In genomic region chr7:21430575-21430954, GRCh38 we compare ENCODE assay signal across 11 cellular contexts. TPM values are rescaled to one million over a fixed set of nuclear protein-coding genes. Genes with fewer than 3 reads are reported as not detected.
DNase-seq lines count a peak whose midpoint lies in the region; ATAC-seq, FAIRE-seq and TF ChIP-seq lines count a peak whose summit lies in the region.
"Had no signal": no experiment of that assay in that cellular context is flagged by ENCODE, and none has a peak within 500 bp of the region (broad histone marks: within the 10 kb centered on the region; RNA-seq: fewer than 3 reads in every experiment).

No MANE protein-coding gene starts in this region.

- H3K4me2 ChIP-seq in BLaER1 (peak overlapping the region; percentile 81), DND-41 (ENCODE audit: insufficient read depth, low read length) (peak overlapping the region; percentile 77)

- no peak overlapping the region for H3K9ac ChIP-seq in BLaER1
- H3K9ac ChIP-seq in DND-41 (ENCODE audit: low read depth, low read length), result no peak overlapping the region
- no peak overlapping the region for H3K9ac ChIP-seq in kidney (ENCODE audit: low read length in 2 of 2)

- CTCF ChIA-PET in activated B cell treated with CpG ODN at 0.5 μM for 24 hours (lab: Charles Lee), result interaction anchor here (1.6 to 1.8 kb wide), 2 partner anchors 168 to 173 kb away, joined by 5 to 6 read pairs; no protein-coding TSS in a partner anchor

- H3K27ac ChIP-seq in BLaER1, result no peak overlapping the region
- H3K27ac ChIP-seq in DND-41 (ENCODE audit: low read length), result no peak overlapping the region
- H3K27ac ChIP-seq in kidney (ENCODE audit: low read depth in 2 of 2, low read length in 2 of 2), result no peak overlapping the region
- H3K27ac ChIP-seq: foreskin keratinocyte, lower lobe of right lung, sigmoid colon had no signal

- no peaks in the 10 kb centered on the region for H3K9me3 Mint-ChIP-seq in activated B cell treated with CpG ODN at 0.5 μM for 24 hours

- POLR2A ChIA-PET in activated B cell treated with CpG ODN at 0.5 μM for 24 hours (lab: Charles Lee), result interaction anchor here (0.6 kb wide), 1 partner anchor 11 kb away, joined by 10 read pairs; no protein-coding TSS in a partner anchor

- no peak for DNase-seq in DND-41
- no peak for DNase-seq in activated B cell treated with CpG ODN at 0.5 μM for 24 hours
- peak; percentile 26 for DNase-seq in kidney
- DNase-seq in urothelium cell line (ENCODE audit: low spot score), result no peak
- no peak for DNase-seq in omental fat pad (ENCODE audit: low spot score)
- DNase-seq in posterior cingulate gyrus, result no peak
- DNase-seq: lower lobe of right lung, sigmoid colon had no signal

- H3K4me3 ChIP-seq in BLaER1 (peak overlapping the region; percentile 25; the same call in 1 of the 2 replicates), DND-41 (ENCODE audit: low read depth in 1 of 2, low read length in 2 of 2) (peak overlapping the region in 1 of 2 experiments; percentile 22; a peak in 1 of 4 replicates), kidney (ENCODE audit: low read length in 2 of 2) (peak overlapping the region in 1 of 2 donors; percentile 27)
- H3K4me3 ChIP-seq: sigmoid colon had no signal

- no peak for ATAC-seq in DND-41 (ENCODE audit: insufficient read depth, low read depth)
- no peak for ATAC-seq in activated B cell treated with CpG ODN at 0.5 μM for 24 hours (ENCODE audit: low read depth)
- no peak for ATAC-seq in HG03457 (IDR thresholded peaks at IDR 0.05; ENCODE audit: unreplicated experiment)
- ATAC-seq in omental fat pad (ENCODE audit: low FRiP score), result no peak
- ATAC-seq: foreskin keratinocyte, lower lobe of right lung had no signal

- H3K27me3 ChIP-seq in BLaER1 (no peaks in the 10 kb centered on the region), DND-41 (ENCODE audit: insufficient read depth, low read length, poor library complexity) (no peaks in the 10 kb centered on the region)
- H3K27me3 ChIP-seq: foreskin keratinocyte, sigmoid colon had no signal

- H3K9me3 ChIP-seq in BLaER1 (no peaks in the 10 kb centered on the region), DND-41 (ENCODE audit: insufficient read depth, low read length, severe bottlenecking) (no peaks in the 10 kb centered on the region), kidney (ENCODE audit: control insufficient read depth in 1 of 2, low read length in 2 of 2) (no peaks in the 10 kb centered on the region)
- H3K9me3 ChIP-seq: lower lobe of right lung, sigmoid colon had no signal

- H4K20me1 ChIP-seq in BLaER1 (peaks cover 26% of the 10 kb centered on the region), DND-41 (ENCODE audit: insufficient read depth, low read length) (no peaks in the 10 kb centered on the region)

- intact Hi-C loops in activated B cell treated with CpG ODN at 0.5 μM for 24 hours (cut with micrococcal nuclease), result loop anchor here (5.0 kb wide), 1 partner anchor 37 kb away; no protein-coding TSS in a partner anchor
- intact Hi-C loops in kidney (cut with DNase I), result no loop called here
- intact Hi-C loops in posterior cingulate gyrus (cut with DNase I), result no loop called here

- no peaks in the 10 kb centered on the region for H3K27me3 Mint-ChIP-seq in activated B cell treated with CpG ODN at 0.5 μM for 24 hours

- H3K4me1 Mint-ChIP-seq in activated B cell treated with CpG ODN at 0.5 μM for 24 hours, result peaks cover 75% of the 10 kb centered on the region

- H2AFZ ChIP-seq in DND-41 (ENCODE audit: low read depth, low read length), result no peak overlapping the region

- H3K27ac Mint-ChIP-seq in activated B cell treated with CpG ODN at 0.5 μM for 24 hours, result peak overlapping the region; percentile 3

- peak overlapping the region; percentile 17 for H3K4me3 Mint-ChIP-seq in activated B cell treated with CpG ODN at 0.5 μM for 24 hours

- H3K36me3 ChIP-seq in BLaER1 (peaks cover 21% of the 10 kb centered on the region), DND-41 (ENCODE audit: insufficient read depth, low read length) (peaks cover 11% of the 10 kb centered on the region), kidney (ENCODE audit: control insufficient read depth in 1 of 2, insufficient read depth in 2 of 2, low read length in 2 of 2) (no peaks in the 10 kb centered on the region)
- H3K36me3 ChIP-seq: lower lobe of right lung, sigmoid colon had no signal

- H3K79me2 ChIP-seq in DND-41 (ENCODE audit: insufficient read depth, low read length), result peaks cover 35% of the 10 kb centered on the region; the same call in 1 of the 2 replicates

- FAIRE-seq in kidney (lab: Jason Lieb, UNC), result no peak
- FAIRE-seq in urothelium cell line (lab: Jason Lieb, UNC), result no peak

- no peak for TF ChIP-seq CTCF in DND-41 (IDR thresholded peaks at IDR 0.05; ENCODE audit: borderline replicate concordance, extremely low read depth, low read length, poor library complexity, severe bottlenecking)
- no peak for TF ChIP-seq CTCF in activated B cell treated with CpG ODN at 0.5 μM for 24 hours (IDR thresholded peaks at IDR 0.05)
- no peak for TF ChIP-seq CTCF in kidney (IDR thresholded peaks at IDR 0.05; ENCODE audit: borderline replicate concordance, extremely low read depth, insufficient read depth)
- no peak for TF ChIP-seq CTCF in omental fat pad (IDR thresholded peaks at IDR 0.05)

- H3K4me1 ChIP-seq in BLaER1, result peaks cover 56% of the 10 kb centered on the region
- peaks cover 56% of the 10 kb centered on the region for H3K4me1 ChIP-seq in DND-41 (ENCODE audit: insufficient read depth, low read length)
- peaks cover 0 to 10% of the 10 kb centered on the region in 2 donors for H3K4me1 ChIP-seq in kidney (ENCODE audit: control insufficient read depth in 1 of 2, insufficient read depth in 1 of 2, low read depth in 1 of 2, low read length in 2 of 2)

- peaks cover 39% of the 10 kb centered on the region for H3K36me3 Mint-ChIP-seq in activated B cell treated with CpG ODN at 0.5 μM for 24 hours (ENCODE audit: low read depth)

RNA-seq across cellular contexts. Expression of gene SP4, which starts 2.7 kb away (rescaled TPM):
- total RNA-seq in activated B cell treated with CpG ODN at 0.5 μM for 24 hours (23.6 and 28.7 TPM in 2 replicates), kidney (11.2 TPM), omental fat pad (10 to 100 TPM in 1 of 4 donors, 1 to 10 TPM in 3; 3.6 to 10.6 (median 5.9) TPM)
- 1.2 TPM for polyA plus RNA-seq in kidney (ENCODE audit: insufficient read depth, low read depth, low replicate concordance)
